ENCODE assay signal across 1 cellular context in the genomic region with DNA sequence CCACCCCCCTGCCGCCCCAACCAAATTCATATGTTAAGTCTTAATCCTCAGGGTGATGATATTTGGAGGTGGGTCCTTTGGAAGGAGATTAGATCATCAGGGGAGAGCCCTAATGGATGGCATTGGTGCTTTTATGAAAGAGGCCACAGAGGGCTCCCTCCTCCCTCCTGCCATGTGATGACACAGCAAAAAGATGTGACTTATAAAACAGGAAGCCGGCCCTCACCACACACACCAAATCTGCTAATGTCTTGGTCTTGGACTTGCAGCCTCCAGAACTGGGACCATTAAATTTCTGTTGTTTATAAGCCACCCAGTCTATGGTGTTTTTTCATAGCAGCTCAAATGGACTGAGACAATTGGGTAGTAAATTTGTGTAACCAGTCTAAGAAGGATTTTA.
A peak's percentile ranks its signal among the peaks of the same experiment; 100 is the strongest.
TF ChIP-seq lines count a peak whose summit lies in the region.

No MANE protein-coding gene starts in this region.

TF ChIP-seq in HepG2, 621 proteins besides CTCF, POLR2A, EP300 and RAD21 (continued from another document):
- TF ChIP-seq NCOR1 (IDR thresholded peaks at IDR 0.05; ENCODE audit: borderline replicate concordance, low read length) (no peak), ZNF251 (CRISPR knock-in tag; IDR thresholded peaks at IDR 0.05) (no peak), MAFF (IDR thresholded peaks at IDR 0.05; ENCODE audit: low read depth, low read length) (peak; percentile 92), ZFX (CRISPR knock-in tag; IDR thresholded peaks at IDR 0.05; ENCODE audit: low read depth) (no peak), ZNF747 (CRISPR knock-in tag; IDR thresholded peaks at IDR 0.05; ENCODE audit: borderline replicate concordance) (no peak), FIP1L1 (IDR thresholded peaks at IDR 0.05; ENCODE audit: borderline replicate concordance, insufficient read depth, low read depth, low read length) (no peak), ISL2 (CRISPR knock-in tag; IDR thresholded peaks at IDR 0.05) (no peak), GABPA (IDR thresholded peaks at IDR 0.05; ENCODE audit: low read depth, low read length) (no peak), GABPA (CRISPR knock-in tag; IDR thresholded peaks at IDR 0.05; ENCODE audit: low read depth) (peak; percentile 23; the same call in 1 of the 2 replicates), LCORL (IDR thresholded peaks at IDR 0.05) (no peak), LCORL (CRISPR knock-in tag; IDR thresholded peaks at IDR 0.05) (no peak), SRY (CRISPR knock-in tag; IDR thresholded peaks at IDR 0.05) (no peak)
- TF ChIP-seq, protein P1, sequence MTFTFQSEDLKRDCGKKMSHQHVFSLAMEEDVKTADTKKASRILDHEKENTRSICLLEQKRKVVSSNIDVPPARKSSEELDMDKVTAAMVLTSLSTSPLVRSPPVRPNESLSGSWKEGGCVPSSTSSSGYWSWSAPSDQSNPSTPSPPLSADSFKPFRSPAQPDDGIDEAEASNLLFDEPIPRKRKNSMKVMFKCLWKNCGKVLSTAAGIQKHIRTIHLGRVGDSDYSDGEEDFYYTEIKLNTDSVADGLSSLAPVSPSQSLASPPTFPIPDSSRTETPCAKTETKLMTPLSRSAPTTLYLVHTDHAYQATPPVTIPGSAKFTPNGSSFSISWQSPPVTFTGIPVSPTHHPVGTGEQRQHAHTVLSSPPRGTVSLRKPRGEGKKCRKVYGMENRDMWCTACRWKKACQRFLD (CRISPR knock-in tag; IDR thresholded peaks at IDR 0.05; ENCODE audit: borderline replicate concordance): no peak
- TF ChIP-seq, protein P2, sequence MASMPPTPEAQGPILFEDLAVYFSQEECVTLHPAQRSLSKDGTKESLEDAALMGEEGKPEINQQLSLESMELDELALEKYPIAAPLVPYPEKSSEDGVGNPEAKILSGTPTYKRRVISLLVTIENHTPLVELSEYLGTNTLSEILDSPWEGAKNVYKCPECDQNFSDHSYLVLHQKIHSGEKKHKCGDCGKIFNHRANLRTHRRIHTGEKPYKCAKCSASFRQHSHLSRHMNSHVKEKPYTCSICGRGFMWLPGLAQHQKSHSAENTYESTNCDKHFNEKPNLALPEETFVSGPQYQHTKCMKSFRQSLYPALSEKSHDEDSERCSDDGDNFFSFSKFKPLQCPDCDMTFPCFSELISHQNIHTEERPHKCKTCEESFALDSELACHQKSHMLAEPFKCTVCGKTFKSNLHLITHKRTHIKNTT (CRISPR knock-in tag; IDR thresholded peaks at IDR 0.05): no peak
